8 cellular contexts compared by ENCODE assay signal in the genomic region with DNA sequence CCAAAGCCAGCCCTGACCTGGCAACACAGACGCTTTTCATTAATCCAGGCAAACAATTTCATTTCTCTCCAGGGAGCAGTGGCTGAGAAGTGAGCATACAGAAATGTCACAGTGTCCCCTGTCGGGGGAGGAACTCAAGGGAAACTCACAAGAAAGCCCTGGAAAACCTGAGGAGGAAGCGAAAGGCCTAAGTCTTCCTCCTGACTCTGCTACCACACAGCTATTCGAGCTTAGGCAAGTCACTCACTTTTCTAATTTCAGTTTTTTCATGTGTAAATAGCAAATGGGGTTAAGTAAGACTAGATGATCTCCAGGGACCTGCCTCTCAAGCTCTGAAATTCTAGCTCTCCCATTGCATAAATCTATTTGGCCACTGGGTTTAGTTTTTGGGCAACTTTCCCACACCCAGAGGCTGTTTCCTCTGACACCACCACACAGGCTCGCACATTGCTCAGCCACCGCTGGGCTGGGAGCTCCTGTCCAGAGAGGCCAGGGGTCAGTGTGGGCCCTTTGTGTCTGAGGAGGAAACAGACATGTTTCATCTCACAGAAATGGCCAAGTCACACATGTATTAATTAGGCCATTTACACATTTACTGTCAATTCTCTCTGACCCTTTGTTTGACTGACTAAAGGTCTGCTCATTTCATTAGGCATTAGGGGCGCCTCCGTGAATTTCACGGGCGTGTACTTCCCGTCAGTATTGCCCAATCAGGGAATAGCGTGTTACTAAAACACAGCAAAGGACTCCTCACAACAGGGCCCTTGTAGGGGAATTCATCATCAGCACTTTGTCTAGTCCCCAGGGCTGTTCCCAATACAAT. TPM values are rescaled to one million over a fixed set of nuclear protein-coding genes. Genes with fewer than 3 reads are reported as not detected.
DNase-seq lines count a peak whose midpoint lies in the region; ATAC-seq and TF ChIP-seq lines count a peak whose summit lies in the region.

No MANE protein-coding gene starts in this region.

- H3K4me1 Mint-ChIP-seq in activated naive CD4-positive, alpha-beta T cell treated with anti-CD3 and anti-CD28 coated beads, Interleukin-2, amount 50 U/mL, for 24 hours: peaks cover 15% of the 10 kb centered on the region
- peaks cover 35% of the 10 kb centered on the region for H3K4me1 Mint-ChIP-seq in endothelial cell (ENCODE audit: unreplicated experiment)
- peaks cover 7 to 14% of the 10 kb centered on the region in 2 donors for H3K4me1 Mint-ChIP-seq in natural killer cell

- DNase-seq in activated naive CD4-positive, alpha-beta T cell (lab: John Stamatoyannopoulos, UW): no peak
- DNase-seq in RWPE1 (ENCODE audit: low spot score) (peak; percentile 69), endothelial cell (ENCODE audit: low spot score) (no peak), natural killer cell (no peak), NAMALWA (ENCODE audit: low spot score) (no peak)

- H3K4me3 Mint-ChIP-seq in activated naive CD4-positive, alpha-beta T cell treated with anti-CD3 and anti-CD28 coated beads, Interleukin-2, amount 50 U/mL, for 24 hours: no peak overlapping the region
- peak overlapping the region; percentile 43 for H3K4me3 Mint-ChIP-seq in endothelial cell (ENCODE audit: unreplicated experiment)
- H3K4me3 Mint-ChIP-seq in natural killer cell: no peak overlapping the region

- H3K9me3 Mint-ChIP-seq in activated naive CD4-positive, alpha-beta T cell treated with anti-CD3 and anti-CD28 coated beads, Interleukin-2, amount 50 U/mL, for 24 hours: no peaks in the 10 kb centered on the region
- H3K9me3 Mint-ChIP-seq in endothelial cell (ENCODE audit: unreplicated experiment) (no peaks in the 10 kb centered on the region), natural killer cell (no peaks in the 10 kb centered on the region)

- H3K27me3 Mint-ChIP-seq in activated naive CD4-positive, alpha-beta T cell treated with anti-CD3 and anti-CD28 coated beads, Interleukin-2, amount 50 U/mL, for 24 hours: no peaks in the 10 kb centered on the region
- H3K27me3 Mint-ChIP-seq in endothelial cell (ENCODE audit: unreplicated experiment) (peaks cover 3% of the 10 kb centered on the region), natural killer cell (ENCODE audit: low read depth in 2 of 2) (no peaks in the 10 kb centered on the region)

- no peak for TF ChIP-seq CTCF in RWPE1 (conservative IDR thresholded peaks at IDR 0.05; ENCODE audit: low read depth)
- TF ChIP-seq CTCF in endothelial cell (IDR thresholded peaks at IDR 0.05; ENCODE audit: unreplicated experiment): no peak
- TF ChIP-seq CTCF in natural killer cell (IDR thresholded peaks at IDR 0.05): no peak

- H3K27ac Mint-ChIP-seq in activated naive CD4-positive, alpha-beta T cell treated with anti-CD3 and anti-CD28 coated beads, Interleukin-2, amount 50 U/mL, for 24 hours: peak overlapping the region; percentile 76
- H3K27ac Mint-ChIP-seq in endothelial cell (ENCODE audit: unreplicated experiment) (peak overlapping the region; percentile 74), natural killer cell (peak overlapping the region; percentile 9 to 56)

- CTCF ChIA-PET in RWPE1 (lab: Yijun Ruan, JAX): interaction anchor here (0.5 to 0.9 kb wide), 3 partner anchors 34 to 106 kb away, joined by 3 to 4 read pairs (median 4); no protein-coding TSS in a partner anchor

- POLR2A ChIA-PET in RWPE1 (lab: Yijun Ruan, JAX; ENCODE audit: low non-redundant PET): no interaction called here

- intact Hi-C loops in natural killer cell (cut with micrococcal nuclease): no loop called here

- H3K36me3 Mint-ChIP-seq in activated naive CD4-positive, alpha-beta T cell treated with anti-CD3 and anti-CD28 coated beads, Interleukin-2, amount 50 U/mL, for 24 hours: peaks cover 6% of the 10 kb centered on the region
- peaks cover 55% of the 10 kb centered on the region for H3K36me3 Mint-ChIP-seq in endothelial cell (ENCODE audit: low read depth, unreplicated experiment)
- H3K36me3 Mint-ChIP-seq in natural killer cell: peaks cover 16% of the 10 kb centered on the region

- ATAC-seq in natural killer cell (no peak), GM21825 (IDR thresholded peaks at IDR 0.05; ENCODE audit: unreplicated experiment) (no peak), GM19395 (IDR thresholded peaks at IDR 0.05; ENCODE audit: unreplicated experiment) (no peak)

- H3K27ac ChIP-seq in RWPE1: peak overlapping the region; percentile 93

RNA-seq across cellular contexts. Expression of gene PNMA1, which starts 9.8 kb away (rescaled TPM):
- total RNA-seq in endothelial cell (ENCODE audit: unreplicated experiment) (32.7 TPM), natural killer cell (10 to 100 TPM; 26.0 to 32.3 (median 28.9) TPM)
